Comparison of ENCODE assay signal across 24 cellular contexts in genomic region chr13:101179021-101179420, GRCh38.
"Had no signal": no experiment of that assay in that cellular context is flagged by ENCODE, and none has a peak within 500 bp of the region (broad histone marks: within the 10 kb centered on the region; RNA-seq: fewer than 3 reads in every experiment).

No MANE protein-coding gene starts in this region.

- H3K36me3 ChIP-seq: neural progenitor cell, ovary, right lobe of liver, sigmoid colon, stomach, thoracic aorta, thyroid gland, tibial nerve, upper lobe of left lung, vagina had no signal

- H3K27me3 ChIP-seq: neural progenitor cell, ovary, right lobe of liver, sigmoid colon, stomach, thyroid gland, tibial nerve, upper lobe of left lung, vagina had no signal

- H3K4me1 ChIP-seq: neural progenitor cell, parathyroid adenoma, psoas muscle, right lobe of liver, sigmoid colon, stomach, thyroid gland, tibial nerve, upper lobe of left lung, vagina had no signal

- H3K27ac ChIP-seq: neural progenitor cell, ovary, parathyroid adenoma, psoas muscle, right lobe of liver, sigmoid colon, stomach, thoracic aorta, thyroid gland, tibial nerve, upper lobe of left lung, vagina had no signal

- H3K4me3 ChIP-seq: neural progenitor cell, ovary, psoas muscle, right lobe of liver, sigmoid colon, stomach, thoracic aorta, thyroid gland, tibial nerve, upper lobe of left lung, vagina had no signal

- H3K9me3 ChIP-seq: ovary, psoas muscle, right lobe of liver, sigmoid colon, stomach, thoracic aorta, thyroid gland, tibial nerve, upper lobe of left lung, vagina had no signal

- DNase-seq: natural killer cell; occipital lobe; ovary; posterior cingulate gyrus; psoas muscle; right cardiac atrium; right lobe of liver; sigmoid colon; small intestine; stimulated activated CD4-positive, alpha-beta T cell treated with anti-CD3 and anti-CD28 coated beads, Interleukin-15, amount 100 ng/mL, for 24 hours; stimulated activated CD4-positive, alpha-beta T cell treated with anti-CD3 and anti-CD28 coated beads, Interleukin-2, amount 100 ng/mL, for 24 hours; stimulated activated CD4-positive, alpha-beta T cell treated with anti-CD3 and anti-CD28 coated beads, Interleukin-2, amount 100 ng/mL, for 48 hours; stimulated activated CD4-positive, alpha-beta T cell treated with anti-CD3 and anti-CD28 coated beads, Interleukin-4, amount 100 ng/mL, for 24 hours; stimulated activated naive B cell treated with anti-CD40 and anti-IgM and Interleukin-4, amounts not matched to agents 10 μg/mL and 1 μg/mL and 100 μg/mL, for 72 hours; stimulated activated naive CD4-positive, alpha-beta T cell treated with Interleukin-2 at 50 U/mL for 16 hours; stomach; thyroid gland; trophoblast cell; upper lobe of left lung had no signal
